28 cellular contexts compared by ENCODE assay signal in the genomic region with DNA sequence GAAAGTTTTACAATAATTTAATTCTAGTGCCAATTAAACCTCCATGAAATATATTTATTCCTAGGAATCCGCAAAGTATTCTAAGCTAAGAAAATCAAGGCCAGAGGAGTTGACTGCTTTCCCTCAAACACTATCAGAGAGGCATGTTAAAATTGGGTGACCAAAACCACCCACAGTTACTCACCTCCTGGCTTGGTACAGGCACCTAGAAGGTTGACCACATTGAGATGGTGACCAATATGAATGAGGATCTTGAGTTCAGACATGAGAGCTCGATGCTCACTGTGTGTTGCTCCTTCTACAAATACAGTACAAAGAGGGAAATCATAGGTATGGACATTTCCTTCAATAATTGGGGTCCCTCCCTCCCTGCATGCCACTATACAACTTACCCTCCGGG. TPM values are rescaled to one million over a fixed set of nuclear protein-coding genes. Genes with fewer than 3 reads are reported as not detected.
"Had no signal": no experiment of that assay in that cellular context is flagged by ENCODE, and none has a peak within 500 bp of the region (broad histone marks: within the 10 kb centered on the region; RNA-seq: fewer than 3 reads in every experiment).

No MANE protein-coding gene starts in this region.

- H3K27me3 ChIP-seq: neutrophil, pancreas, right lobe of liver, sigmoid colon, suprapubic skin, testis, tibial artery, transverse colon, upper lobe of right lung, uterus had no signal

- H3K9me3 ChIP-seq: neutrophil, pancreas, psoas muscle, right lobe of liver, sigmoid colon, suprapubic skin, testis, tibial artery, transverse colon, upper lobe of right lung, uterus had no signal

- H3K36me3 Mint-ChIP-seq: naive B cell; naive thymus-derived CD8-positive, alpha-beta T cell; stimulated activated memory B cell treated with anti-CD40 and anti-IgM and Interleukin-4, amounts not matched to agents 10 μg/mL and 1 μg/mL and 100 μg/mL, for 72 hours; type B pancreatic cell had no signal

- H3K36me3 ChIP-seq: neutrophil, pancreas, right lobe of liver, sigmoid colon, suprapubic skin, transverse colon, uterus had no signal

- H3K4me1 Mint-ChIP-seq: naive B cell; neural crest cell; stimulated activated memory B cell treated with anti-CD40 and anti-IgM and Interleukin-4, amounts not matched to agents 10 μg/mL and 1 μg/mL and 100 μg/mL, for 72 hours; stimulated activated naive CD8-positive, alpha-beta T cell treated with anti-CD3 and anti-CD28 coated beads, Interleukin-15, amount 100 ng/mL, for 72 hours had no signal

- H3K27me3 Mint-ChIP-seq: naive B cell; stimulated activated memory B cell treated with anti-CD40 and anti-IgM and Interleukin-4, amounts not matched to agents 10 μg/mL and 1 μg/mL and 100 μg/mL, for 72 hours had no signal

- H3K27ac Mint-ChIP-seq: naive B cell; naive thymus-derived CD8-positive, alpha-beta T cell; nephron progenitor cell; stimulated activated memory B cell treated with anti-CD40 and anti-IgM and Interleukin-4, amounts not matched to agents 10 μg/mL and 1 μg/mL and 100 μg/mL, for 72 hours; stimulated activated naive CD8-positive, alpha-beta T cell treated with anti-CD3 and anti-CD28 coated beads, Interleukin-15, amount 100 ng/mL, for 72 hours; type B pancreatic cell had no signal

- H3K9me3 Mint-ChIP-seq: naive thymus-derived CD8-positive, alpha-beta T cell; nephron progenitor cell; neural crest cell; stimulated activated memory B cell treated with anti-CD40 and anti-IgM and Interleukin-4, amounts not matched to agents 10 μg/mL and 1 μg/mL and 100 μg/mL, for 72 hours; stimulated activated naive CD8-positive, alpha-beta T cell treated with anti-CD3 and anti-CD28 coated beads, Interleukin-15, amount 100 ng/mL, for 72 hours; type B pancreatic cell had no signal

- ATAC-seq: naive thymus-derived CD8-positive, alpha-beta T cell; pancreas; psoas muscle; right cardiac atrium; right lobe of liver; stimulated activated memory B cell treated with anti-CD40 and anti-IgM and Interleukin-4, amounts not matched to agents 10 μg/mL and 1 μg/mL and 100 μg/mL, for 72 hours; stimulated activated naive CD8-positive, alpha-beta T cell treated with anti-CD3 and anti-CD28 coated beads, Interleukin-15, amount 100 ng/mL, for 72 hours; stimulated activated naive CD8-positive, alpha-beta T cell treated with anti-CD3 and anti-CD28 coated beads, Interleukin-15, Interleukin-2, amounts not matched to agents 100 U/mL and 50 U/mL, for 24 hours; upper lobe of right lung had no signal

- H3K4me3 Mint-ChIP-seq: naive B cell; naive thymus-derived CD8-positive, alpha-beta T cell; nephron progenitor cell; neural crest cell; stimulated activated memory B cell treated with anti-CD40 and anti-IgM and Interleukin-4, amounts not matched to agents 10 μg/mL and 1 μg/mL and 100 μg/mL, for 72 hours; stimulated activated naive CD8-positive, alpha-beta T cell treated with anti-CD3 and anti-CD28 coated beads, Interleukin-15, amount 100 ng/mL, for 72 hours; type B pancreatic cell had no signal

- H3K4me3 ChIP-seq: pancreas, psoas muscle, right lobe of liver, sigmoid colon, suprapubic skin, testis, tibial artery, transverse colon, upper lobe of right lung, uterus had no signal

- H3K4me1 ChIP-seq: pancreas, psoas muscle, right lobe of liver, sigmoid colon, suprapubic skin, testis, tibial artery, transverse colon, upper lobe of right lung, uterus had no signal

- DNase-seq: naive B cell; naive thymus-derived CD8-positive, alpha-beta T cell; nephron progenitor cell; nucleus accumbens; pancreas; psoas muscle; right cardiac atrium; right lobe of liver; sigmoid colon; small intestine; stimulated activated CD4-positive, alpha-beta T cell treated with anti-CD3 and anti-CD28 coated beads, Interleukin-15, amount 100 ng/mL, for 24 hours; stimulated activated CD4-positive, alpha-beta T cell treated with anti-CD3 and anti-CD28 coated beads, Interleukin-2, amount 100 ng/mL, for 24 hours; stimulated activated CD4-positive, alpha-beta T cell treated with anti-CD3 and anti-CD28 coated beads, Interleukin-2, amount 100 ng/mL, for 48 hours; stimulated activated CD4-positive, alpha-beta T cell treated with anti-CD3 and anti-CD28 coated beads, Interleukin-4, amount 100 ng/mL, for 24 hours; stimulated activated naive CD4-positive, alpha-beta T cell; stimulated activated naive CD8-positive, alpha-beta T cell treated with anti-CD3 and anti-CD28 coated beads, Interleukin-15, amount 100 ng/mL, for 72 hours; stimulated activated naive CD8-positive, alpha-beta T cell treated with anti-CD3 and anti-CD28 coated beads, Interleukin-15, Interleukin-2, amounts not matched to agents 100 U/mL and 50 U/mL, for 24 hours; substantia nigra; testis; tibial artery; transverse colon; upper lobe of right lung; uterus had no signal

- H3K27ac ChIP-seq: neutrophil, pancreas, psoas muscle, right lobe of liver, sigmoid colon, suprapubic skin, testis, tibial artery, transverse colon, upper lobe of right lung had no signal

RNA-seq across cellular contexts. Expression of a gene that starts 29.4 kb away (rescaled TPM):
- total RNA-seq: naive thymus-derived CD8-positive, alpha-beta T cell had no signal
- polyA plus RNA-seq: naive thymus-derived CD8-positive, alpha-beta T cell had no signal
